Comparison of ENCODE assay signal across 2 cellular contexts in the genomic region with DNA sequence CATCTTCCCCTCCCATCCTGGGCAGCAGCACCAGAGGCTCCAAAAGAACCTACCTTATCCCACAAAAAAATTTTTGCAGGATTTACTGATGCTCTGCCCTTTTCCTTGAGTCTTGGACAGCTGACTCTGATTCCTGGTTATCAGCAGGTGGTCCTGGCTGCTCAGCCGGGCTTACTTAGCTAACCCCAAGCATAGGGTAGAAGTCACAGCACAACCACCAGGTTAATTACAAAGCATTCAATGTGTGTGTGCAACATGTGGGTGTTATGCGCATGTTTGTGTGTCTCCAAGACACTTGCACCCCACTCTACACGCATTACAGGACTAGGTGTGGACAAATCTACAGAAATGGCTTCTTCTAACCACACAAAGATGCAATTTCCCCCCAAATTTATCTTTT.
TF ChIP-seq lines count a peak whose summit lies in the region.

No MANE protein-coding gene starts in this region.

TF ChIP-seq in SK-N-SH, 30 proteins besides CTCF, POLR2A, EP300 and RAD21 (continued from another document):
- TF ChIP-seq, protein P1, sequence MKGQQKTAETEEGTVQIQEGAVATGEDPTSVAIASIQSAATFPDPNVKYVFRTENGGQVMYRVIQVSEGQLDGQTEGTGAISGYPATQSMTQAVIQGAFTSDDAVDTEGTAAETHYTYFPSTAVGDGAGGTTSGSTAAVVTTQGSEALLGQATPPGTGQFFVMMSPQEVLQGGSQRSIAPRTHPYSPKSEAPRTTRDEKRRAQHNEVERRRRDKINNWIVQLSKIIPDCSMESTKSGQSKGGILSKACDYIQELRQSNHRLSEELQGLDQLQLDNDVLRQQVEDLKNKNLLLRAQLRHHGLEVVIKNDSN (IDR thresholded peaks at IDR 0.05; ENCODE audit: borderline replicate concordance, low read depth), result no peak

TF ChIP-seq in SK-N-SH treated with all-trans-retinoic acid at 6 μM for 48 hours, 23 proteins besides CTCF, POLR2A, EP300 and RAD21 (continued from another document):
- TF ChIP-seq, protein P2, sequence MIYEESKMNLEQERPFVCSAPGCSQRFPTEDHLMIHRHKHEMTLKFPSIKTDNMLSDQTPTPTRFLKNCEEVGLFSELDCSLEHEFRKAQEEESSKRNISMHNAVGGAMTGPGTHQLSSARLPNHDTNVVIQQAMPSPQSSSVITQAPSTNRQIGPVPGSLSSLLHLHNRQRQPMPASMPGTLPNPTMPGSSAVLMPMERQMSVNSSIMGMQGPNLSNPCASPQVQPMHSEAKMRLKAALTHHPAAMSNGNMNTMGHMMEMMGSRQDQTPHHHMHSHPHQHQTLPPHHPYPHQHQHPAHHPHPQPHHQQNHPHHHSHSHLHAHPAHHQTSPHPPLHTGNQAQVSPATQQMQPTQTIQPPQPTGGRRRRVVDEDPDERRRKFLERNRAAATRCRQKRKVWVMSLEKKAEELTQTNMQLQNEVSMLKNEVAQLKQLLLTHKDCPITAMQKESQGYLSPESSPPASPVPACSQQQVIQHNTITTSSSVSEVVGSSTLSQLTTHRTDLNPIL (CRISPR knock-in tag; IDR thresholded peaks at IDR 0.05; ENCODE audit: low read depth), result no peak
- TF ChIP-seq ZFP30 (CRISPR knock-in tag; IDR thresholded peaks at IDR 0.05) (no peak), BACH2 (CRISPR knock-in tag; IDR thresholded peaks at IDR 0.05; ENCODE audit: borderline replicate concordance) (no peak), CSDC2 (CRISPR knock-in tag; IDR thresholded peaks at IDR 0.05) (no peak), TCF4 (CRISPR knock-in tag; IDR thresholded peaks at IDR 0.05; ENCODE audit: borderline replicate concordance) (no peak), SNAI2 (CRISPR knock-in tag; IDR thresholded peaks at IDR 0.05) (no peak), GLIS3 (CRISPR knock-in tag; IDR thresholded peaks at IDR 0.05) (no peak), ZNF565 (CRISPR knock-in tag; conservative IDR thresholded peaks at IDR 0.05; ENCODE audit: low read depth) (no peak), RARB (CRISPR knock-in tag; IDR thresholded peaks at IDR 0.05) (no peak)
- TF ChIP-seq, protein P3, sequence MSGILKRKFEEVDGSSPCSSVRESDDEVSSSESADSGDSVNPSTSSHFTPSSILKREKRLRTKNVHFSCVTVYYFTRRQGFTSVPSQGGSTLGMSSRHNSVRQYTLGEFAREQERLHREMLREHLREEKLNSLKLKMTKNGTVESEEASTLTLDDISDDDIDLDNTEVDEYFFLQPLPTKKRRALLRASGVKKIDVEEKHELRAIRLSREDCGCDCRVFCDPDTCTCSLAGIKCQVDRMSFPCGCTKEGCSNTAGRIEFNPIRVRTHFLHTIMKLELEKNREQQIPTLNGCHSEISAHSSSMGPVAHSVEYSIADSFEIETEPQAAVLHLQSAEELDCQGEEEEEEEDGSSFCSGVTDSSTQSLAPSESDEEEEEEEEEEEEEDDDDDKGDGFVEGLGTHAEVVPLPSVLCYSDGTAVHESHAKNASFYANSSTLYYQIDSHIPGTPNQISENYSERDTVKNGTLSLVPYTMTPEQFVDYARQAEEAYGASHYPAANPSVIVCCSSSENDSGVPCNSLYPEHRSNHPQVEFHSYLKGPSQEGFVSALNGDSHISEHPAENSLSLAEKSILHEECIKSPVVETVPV (CRISPR knock-in tag; IDR thresholded peaks at IDR 0.05), result no peak
